14 cellular contexts compared by ENCODE assay signal in genomic region chr3:42661593-42662022, GRCh38. TPM values are rescaled to one million over a fixed set of nuclear protein-coding genes. Genes with fewer than 3 reads are reported as not detected.
A peak's percentile ranks its signal among the peaks of the same experiment; 100 is the strongest.
DNase-seq lines count a peak whose midpoint lies in the region; ATAC-seq and TF ChIP-seq lines count a peak whose summit lies in the region.
"Had no signal": no experiment of that assay in that cellular context is flagged by ENCODE, and none has a peak within 500 bp of the region (broad histone marks: within the 10 kb centered on the region; RNA-seq: fewer than 3 reads in every experiment).

No MANE protein-coding gene starts in this region.

- no peak for TF ChIP-seq POLR2A in esophagus muscularis mucosa (IDR thresholded peaks at IDR 0.05; ENCODE audit: low read depth)

- H3K27me3 Mint-ChIP-seq in endothelial cell (ENCODE audit: unreplicated experiment), result peaks cover 23% of the 10 kb centered on the region

- H3K9me3 Mint-ChIP-seq in endothelial cell (ENCODE audit: unreplicated experiment), result no peaks in the 10 kb centered on the region
- H3K9me3 Mint-ChIP-seq: CD8-positive, alpha-beta memory T cell had no signal

- H3K27me3 ChIP-seq in right cardiac atrium (ENCODE audit: control insufficient read depth, insufficient read depth) (no peaks in the 10 kb centered on the region), tibial artery (no peaks in the 10 kb centered on the region), esophagus muscularis mucosa (no peaks in the 10 kb centered on the region)
- H3K27me3 ChIP-seq: BE2C had no signal

- peaks cover 11% of the 10 kb centered on the region for H3K4me1 Mint-ChIP-seq in endothelial cell (ENCODE audit: unreplicated experiment)

- DNase-seq in right cardiac atrium (no peak), cardiac septum (ENCODE audit: low spot score) (no peak), endothelial cell (ENCODE audit: low spot score) (no peak), tibial artery (no peak), esophagus muscularis mucosa (ENCODE audit: extremely low spot score) (no peak)
- DNase-seq: BE2C; CD8-positive, alpha-beta memory T cell; DND-41; NCI-H1417 treated with DMSO at 0.1 percent for 48 hours; NCI-H2029 treated with DMSO at 0.1 percent for 48 hours had no signal

- no peak overlapping the region for H3K27ac Mint-ChIP-seq in endothelial cell (ENCODE audit: unreplicated experiment)
- H3K27ac Mint-ChIP-seq: CD8-positive, alpha-beta memory T cell had no signal

- ATAC-seq in right cardiac atrium, result no peak
- no peak for ATAC-seq in GM19328 (IDR thresholded peaks at IDR 0.05; ENCODE audit: unreplicated experiment)
- no peak for ATAC-seq in GM19324 (IDR thresholded peaks at IDR 0.05; ENCODE audit: low FRiP score, unreplicated experiment)

- H3K27ac ChIP-seq in right cardiac atrium (ENCODE audit: low read length) (peak overlapping the region; percentile 51), angular gyrus (ENCODE audit: low read depth, low read length) (peak overlapping the region; percentile 74), tibial artery (peak overlapping the region; percentile 95 to 99), esophagus muscularis mucosa (replicated peaks in 1 of 4) (no peak overlapping the region)

- no peak overlapping the region for H3K4me3 ChIP-seq in right cardiac atrium (ENCODE audit: low read length)
- H3K4me3 ChIP-seq in tibial artery, result no peak overlapping the region
- H3K4me3 ChIP-seq in esophagus muscularis mucosa, result no peak overlapping the region

- intact Hi-C loops in right cardiac atrium (cut with DNase I), result loop anchor here in 1 of 4 donors (5.0 kb wide), 1 partner anchor 86 kb away; no protein-coding TSS in a partner anchor
- intact Hi-C loops in cardiac septum (cut with DNase I), result loop anchor here (2.0 kb wide), 1 partner anchor 39 kb away; no protein-coding TSS in a partner anchor
- intact Hi-C loops in tibial artery (cut with DNase I; ENCODE audit: low total_unique reads), result no loop called here
- intact Hi-C loops in esophagus muscularis mucosa (cut with DNase I), result no loop called here

- H3K9me3 ChIP-seq in right cardiac atrium (ENCODE audit: control insufficient read depth, low read length) (no peaks in the 10 kb centered on the region), tibial artery (no peaks in the 10 kb centered on the region), esophagus muscularis mucosa (no peaks in the 10 kb centered on the region)
- H3K9me3 ChIP-seq: BE2C had no signal

- H3K4me3 Mint-ChIP-seq in endothelial cell (ENCODE audit: unreplicated experiment), result peak overlapping the region; percentile 51
- H3K4me3 Mint-ChIP-seq: CD8-positive, alpha-beta memory T cell had no signal

- peaks cover 13% of the 10 kb centered on the region for H3K36me3 Mint-ChIP-seq in endothelial cell (ENCODE audit: low read depth, unreplicated experiment)
- H3K36me3 Mint-ChIP-seq: CD8-positive, alpha-beta memory T cell had no signal

- TF ChIP-seq CTCF in endothelial cell (IDR thresholded peaks at IDR 0.05; ENCODE audit: unreplicated experiment) (no peak), tibial artery (IDR thresholded peaks at IDR 0.05) (no peak), esophagus muscularis mucosa (IDR thresholded peaks at IDR 0.05) (no peak)

- 89% methylated on average over 5 of the region's 5 CpGs for WGBS in right cardiac atrium
- WGBS in esophagus muscularis mucosa, result 97% methylated on average over 5 of the region's 5 CpGs

- no peak for TF ChIP-seq EP300 in esophagus muscularis mucosa (IDR thresholded peaks at IDR 0.05)

- H3K4me1 ChIP-seq in right cardiac atrium (ENCODE audit: control insufficient read depth, insufficient read depth, low read length) (peaks cover 3% of the 10 kb centered on the region), tibial artery (peaks cover 0 to 47% (median 39%) of the 10 kb centered on the region in 4 donors), esophagus muscularis mucosa (peaks cover 32 to 66% (median 41%) of the 10 kb centered on the region in 4 donors)
- H3K4me1 ChIP-seq: BE2C had no signal

- H3K36me3 ChIP-seq in tibial artery (peaks cover 10 to 72% (median 28%) of the 10 kb centered on the region in 3 donors), esophagus muscularis mucosa (peaks cover 5 to 35% (median 25%) of the 10 kb centered on the region in 4 donors)
- H3K36me3 ChIP-seq: BE2C had no signal

RNA-seq across cellular contexts. Expression of gene ZBTB47, which starts 8.1 kb away (rescaled TPM):
- total RNA-seq in right cardiac atrium (100 to 1,000 TPM; 100 to 141 (median 118) TPM), cardiac septum (202 TPM), endothelial cell (ENCODE audit: unreplicated experiment) (20.5 TPM), esophagus muscularis mucosa (100 to 1,000 TPM in 2 of 4 donors, 10 to 100 TPM in 2; 75.4 to 137 (median 95.7) TPM)
- 99.5 TPM for polyA plus RNA-seq in right cardiac atrium
- polyA plus RNA-seq: CD8-positive, alpha-beta memory T cell had no signal

RNA-seq across cellular contexts. Expression of gene KLHL40, which starts 23.7 kb away (rescaled TPM):
- total RNA-seq in right cardiac atrium (1 to 10 TPM in 1 of 4 donors, under 1 TPM in 3; 0.09 to 1.6 (median 0.40) TPM), cardiac septum (0.57 TPM), endothelial cell (ENCODE audit: unreplicated experiment) (not detected), esophagus muscularis mucosa (under 1 TPM in 1 of 4 donors, not detected in 3; 0.17 TPM)
- polyA plus RNA-seq in right cardiac atrium, result 0.29 TPM
- total RNA-seq: CD8-positive, alpha-beta memory T cell; H7 had no signal
- polyA plus RNA-seq: CD8-positive, alpha-beta memory T cell had no signal

RNA-seq across cellular contexts. Expression of gene HHATL, which starts 41.0 kb away (rescaled TPM):
- 100 to 1,000 TPM; 480 to 768 (median 570) TPM for total RNA-seq in right cardiac atrium
- 622 TPM for polyA plus RNA-seq in right cardiac atrium
- 505 TPM for total RNA-seq in cardiac septum
- total RNA-seq in endothelial cell (ENCODE audit: unreplicated experiment), result not detected
- total RNA-seq in esophagus muscularis mucosa, result 1 to 10 TPM in 1 of 4 donors, not detected in 3; 1.5 TPM
- total RNA-seq: CD8-positive, alpha-beta memory T cell; H7 had no signal
- polyA plus RNA-seq: CD8-positive, alpha-beta memory T cell had no signal

Comparison
In these comparisons a context has a peak if more than half of its experiments do, and no peak if none do; other contexts are left out.
1. H3K27ac ChIP-seq: peak in right cardiac atrium (single experiment), angular gyrus (single experiment) and tibial artery (2 of 2); none in esophagus muscularis mucosa (0 of 4).
2. RNA of gene HHATL, which starts 41.0 kb away (total RNA-seq): 480 to 768 TPM in right cardiac atrium and 505 TPM in cardiac septum (single experiment); 1.5 TPM in esophagus muscularis mucosa and not detected in endothelial cell (single experiment); every median in the first group is over 100 times any median in the second.